Comparison of ENCODE assay signal across 9 cellular contexts in the genomic region with DNA sequence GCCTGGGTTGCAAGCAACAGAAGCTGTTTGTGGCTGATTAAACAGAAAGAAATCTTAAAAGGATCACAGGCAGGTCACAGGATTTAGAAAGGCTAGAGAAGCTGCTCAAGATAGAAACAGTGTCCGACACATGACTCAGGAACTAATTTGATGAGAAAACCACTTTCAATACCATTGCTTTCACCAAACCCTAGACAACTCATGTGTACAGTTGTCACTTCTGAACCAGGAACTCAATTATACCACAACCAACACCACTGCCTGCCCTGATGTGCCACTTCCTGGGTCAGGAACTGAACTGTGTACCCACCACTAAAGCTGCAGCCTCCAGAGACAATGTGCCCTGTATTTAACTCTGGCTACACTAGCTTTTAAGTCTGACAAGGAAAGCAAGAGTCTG. TPM values are rescaled to one million over a fixed set of nuclear protein-coding genes. Genes with fewer than 3 reads are reported as not detected.
DNase-seq lines count a peak whose midpoint lies in the region; ATAC-seq and TF ChIP-seq lines count a peak whose summit lies in the region.
"Had no signal": no experiment of that assay in that cellular context is flagged by ENCODE, and none has a peak within 500 bp of the region (broad histone marks: within the 10 kb centered on the region; RNA-seq: fewer than 3 reads in every experiment).

No MANE protein-coding gene starts in this region.

- no peak overlapping the region for H2AFZ ChIP-seq in mammary epithelial cell (ENCODE audit: low read depth, low read length)

- peak overlapping the region; percentile 86 for H3K27ac Mint-ChIP-seq in activated CD4-positive, alpha-beta T cell treated with anti-CD3 and anti-CD28 coated beads, Interleukin-2, amount 10 ng/mL, durations not matched to agents 7 days and 5 days

- H3K9me3 ChIP-seq in tibial artery (no peaks in the 10 kb centered on the region), mammary epithelial cell (replicated peaks; ENCODE audit: insufficient read depth, low read length) (no peaks in the 10 kb centered on the region)

- POLR2A ChIA-PET in activated CD4-positive, alpha-beta T cell treated with anti-CD3 and anti-CD28 coated beads, Interleukin-2, amount 10 ng/mL, durations not matched to agents 7 days and 5 days (lab: Charles Lee), result no interaction called here

- H3K4me3 Mint-ChIP-seq in activated CD4-positive, alpha-beta T cell treated with anti-CD3 and anti-CD28 coated beads, Interleukin-2, amount 10 ng/mL, durations not matched to agents 7 days and 5 days, result peak overlapping the region; percentile 56

- no peak overlapping the region for H3K9ac ChIP-seq in mammary epithelial cell (ENCODE audit: insufficient read depth, low read length)

- no peaks in the 10 kb centered on the region for H3K27me3 Mint-ChIP-seq in activated CD4-positive, alpha-beta T cell treated with anti-CD3 and anti-CD28 coated beads, Interleukin-2, amount 10 ng/mL, durations not matched to agents 7 days and 5 days

- intact Hi-C loops in tibial artery (cut with DNase I; ENCODE audit: low total_unique reads), result no loop called here
- intact Hi-C loops in mammary epithelial cell (cut with micrococcal nuclease), result loop anchor here (5.0 kb wide), 1 partner anchor 478 kb away; no protein-coding TSS in a partner anchor

- H3K27me3 ChIP-seq in tibial artery (no peaks in the 10 kb centered on the region), mammary epithelial cell (ENCODE audit: insufficient read depth, low read length) (no peaks in the 10 kb centered on the region)

- WGBS in mammary epithelial cell (ENCODE audit: low coverage, missing lambda C conversion rate), result 92% methylated on average over 1 of the region's 1 CpG

- H4K20me1 ChIP-seq in mammary epithelial cell (ENCODE audit: insufficient read depth, low read length), result no peaks in the 10 kb centered on the region

- H3K4me2 ChIP-seq in mammary epithelial cell (ENCODE audit: insufficient read depth, low read depth, low read length), result no peak overlapping the region

- H3K27ac ChIP-seq in tibial artery (no peak overlapping the region), mammary epithelial cell (ENCODE audit: insufficient read depth, low read depth, low read length) (no peak overlapping the region)

- in situ Hi-C loops in mammary epithelial cell (cut with MboI; ENCODE audit: low sequenced_read_pairs in 2 of 2), result no loop called here

- H3K79me2 ChIP-seq in mammary epithelial cell (ENCODE audit: insufficient read depth, low read length), result no peaks in the 10 kb centered on the region

- dilution Hi-C loops in mammary epithelial cell (cut with HindIII; ENCODE audit: low sequenced_read_pairs), result no loop called here

- ATAC-seq in HG03039 (IDR thresholded peaks at IDR 0.05; ENCODE audit: unreplicated experiment), result peak; percentile 51

- no peaks in the 10 kb centered on the region for H3K9me3 Mint-ChIP-seq in activated CD4-positive, alpha-beta T cell treated with anti-CD3 and anti-CD28 coated beads, Interleukin-2, amount 10 ng/mL, durations not matched to agents 7 days and 5 days

- DNase-seq in activated CD4-positive, alpha-beta T cell treated with anti-CD3 and anti-CD28 coated beads, Interleukin-2, amount 10 ng/mL, durations not matched to agents 7 days and 5 days, result peak; percentile 66
- DNase-seq in activated CD4-positive, alpha-beta T cell treated with anti-CD3 and anti-CD28 coated beads, Interleukin-2, amount 50 U/mL, for 4 hours, result no peak
- DNase-seq in SKM-1 (lab: John Stamatoyannopoulos, UW; ENCODE audit: unreplicated experiment) (peak; percentile 57), tibial artery (no peak), LoVo (ENCODE audit: low spot score) (no peak), mammary epithelial cell (no peak)
- DNase-seq in stimulated activated CD8-positive, alpha-beta memory T cell treated with anti-CD3 and anti-CD28 coated beads, Interleukin-4, amount 100 ng/mL, for 48 hours, result peak; percentile 62

- peaks cover 22% of the 10 kb centered on the region for H3K36me3 Mint-ChIP-seq in activated CD4-positive, alpha-beta T cell treated with anti-CD3 and anti-CD28 coated beads, Interleukin-2, amount 10 ng/mL, durations not matched to agents 7 days and 5 days (ENCODE audit: low read depth)

- no TSS peak for BruUV-seq in mammary epithelial cell (replicated peaks; lab: Mats Ljungman, UMichigan)

- H3K4me1 ChIP-seq in tibial artery, result peaks cover 0 to 4% (median 2%) of the 10 kb centered on the region in 4 donors
- H3K4me1 ChIP-seq in mammary epithelial cell (ENCODE audit: insufficient read depth, low read length), result no peaks in the 10 kb centered on the region

- peaks cover 0 to 11% (median 0%) of the 10 kb centered on the region in 3 donors for H3K36me3 ChIP-seq in tibial artery
- no peaks in the 10 kb centered on the region for H3K36me3 ChIP-seq in mammary epithelial cell (ENCODE audit: insufficient read depth, low read length)

- H3K4me3 ChIP-seq in tibial artery (no peak overlapping the region), mammary epithelial cell (replicated peaks in 1 of 3; ENCODE audit: insufficient read depth in 1 of 3, low read depth in 2 of 3, low read length in 3 of 3) (no peak overlapping the region)

- CTCF ChIA-PET in activated CD4-positive, alpha-beta T cell treated with anti-CD3 and anti-CD28 coated beads, Interleukin-2, amount 10 ng/mL, durations not matched to agents 7 days and 5 days (lab: Charles Lee), result interaction anchor here (0.6 kb wide), 1 partner anchor 46 kb away, joined by 3 read pairs; no protein-coding TSS in a partner anchor
- CTCF ChIA-PET in mammary epithelial cell (lab: Charles Lee; ENCODE audit: low non-redundant PET), result no interaction called here

- no peak for TF ChIP-seq CTCF in tibial artery (IDR thresholded peaks at IDR 0.05)
- no peak for TF ChIP-seq CTCF in mammary epithelial cell (conservative IDR thresholded peaks at IDR 0.05 in 1 of 2, IDR thresholded peaks at IDR 0.05 in 1 of 2; ENCODE audit: extremely low read depth in 1 of 2, insufficient read depth in 1 of 2, low read depth in 1 of 2, low read length in 2 of 2)

- peaks cover 44% of the 10 kb centered on the region for H3K4me1 Mint-ChIP-seq in activated CD4-positive, alpha-beta T cell treated with anti-CD3 and anti-CD28 coated beads, Interleukin-2, amount 10 ng/mL, durations not matched to agents 7 days and 5 days

RNA-seq across cellular contexts. Expression of a gene that starts 6.9 kb away (rescaled TPM):
- 1 to 10 TPM; 6.0 to 8.3 TPM for total RNA-seq in activated CD4-positive, alpha-beta T cell treated with anti-CD3 and anti-CD28 coated beads, Interleukin-2, amount 10 ng/mL, durations not matched to agents 7 days and 5 days
- 10 to 100 TPM; 30.3 to 59.7 TPM for total RNA-seq in mammary epithelial cell
- 14.4 TPM for polyA plus RNA-seq in mammary epithelial cell
- polyA minus RNA-seq in mammary epithelial cell, result 21.5 TPM

RNA-seq across cellular contexts. Expression of a gene that starts 7.0 kb away (rescaled TPM):
- 10 to 100 TPM in 1 of 2 experiments, 1 to 10 TPM in 1; 9.7 to 10.8 TPM for total RNA-seq in activated CD4-positive, alpha-beta T cell treated with anti-CD3 and anti-CD28 coated beads, Interleukin-2, amount 10 ng/mL, durations not matched to agents 7 days and 5 days
- 1 to 10 TPM; 8.3 to 8.7 TPM for total RNA-seq in mammary epithelial cell
- 6.9 TPM for polyA plus RNA-seq in mammary epithelial cell
- polyA minus RNA-seq in mammary epithelial cell, result 19.3 TPM

RNA-seq across cellular contexts. Expression of a gene that starts 56.0 kb away (rescaled TPM):
- total RNA-seq in activated CD4-positive, alpha-beta T cell treated with anti-CD3 and anti-CD28 coated beads, Interleukin-2, amount 10 ng/mL, durations not matched to agents 7 days and 5 days, result not detected
- not detected for total RNA-seq in mammary epithelial cell
- polyA plus RNA-seq in mammary epithelial cell, result not detected
- not detected for polyA minus RNA-seq in mammary epithelial cell
- polyA plus RNA-seq: AG04450 had no signal

Comparison
In these comparisons a context has a peak if more than half of its experiments do, and no peak if none do; other contexts are left out.
1. DNase-seq: peak in activated CD4-positive, alpha-beta T cell treated with anti-CD3 and anti-CD28 coated beads, Interleukin-2, amount 10 ng/mL, durations not matched to agents 7 days and 5 days (single experiment), SKM-1 (single experiment) and stimulated activated CD8-positive, alpha-beta memory T cell treated with anti-CD3 and anti-CD28 coated beads, Interleukin-4, amount 100 ng/mL, for 48 hours (single experiment); none in activated CD4-positive, alpha-beta T cell treated with anti-CD3 and anti-CD28 coated beads, Interleukin-2, amount 50 U/mL, for 4 hours (0 of 2), tibial artery (0 of 2), LoVo (single experiment) and mammary epithelial cell (single experiment).